8 cellular contexts compared by ENCODE assay signal in genomic region chr7:100126931-100127865, GRCh38. TPM values are rescaled to one million over a fixed set of nuclear protein-coding genes. Genes with fewer than 3 reads are reported as not detected.
DNase-seq lines count a peak whose midpoint lies in the region; ATAC-seq and TF ChIP-seq lines count a peak whose summit lies in the region.

Gene MBLAC1 (plus strand): TSS chr7:100126967. CDS start chr7:100127396, 429 bp downstream.

- no peaks in the 10 kb centered on the region for H3K36me3 ChIP-seq in ACC112 (ENCODE audit: insufficient read depth, low read length)

- H3K27ac ChIP-seq in ACC112 (ENCODE audit: low read depth, low read length) = peak within 1 kb of the TSS; percentile 92

- ATAC-seq in GM18870 (IDR thresholded peaks at IDR 0.05; ENCODE audit: unreplicated experiment) (peak; percentile 44), HG03139 (IDR thresholded peaks at IDR 0.05; ENCODE audit: unreplicated experiment) (peak; percentile 51), activated B cell treated with CpG ODN at 0.5 μM for 24 hours (ENCODE audit: low read depth) (peak; percentile 85)

- no peaks in the 10 kb centered on the region for H3K27me3 Mint-ChIP-seq in activated B cell treated with CpG ODN at 0.5 μM for 24 hours

- no peaks in the 10 kb centered on the region for H3K27me3 ChIP-seq in ACC112 (ENCODE audit: insufficient read depth, low read length)

- peaks cover 10% of the 10 kb centered on the region for H3K36me3 Mint-ChIP-seq in activated B cell treated with CpG ODN at 0.5 μM for 24 hours (ENCODE audit: low read depth)

- H3K4me3 ChIP-seq in ACC112 (ENCODE audit: low read depth, low read length) = peak within 1 kb of the TSS; percentile 85
- H3K4me3 ChIP-seq in cardiac fibroblast (replicated peaks in 1 of 2; ENCODE audit: low read depth in 2 of 2, low read length in 2 of 2) = peak within 1 kb of the TSS; percentile 88 to 97

- POLR2A ChIA-PET in activated B cell treated with CpG ODN at 0.5 μM for 24 hours (lab: Charles Lee) = interaction anchor here (0.6 to 2.9 kb wide), 18 partner anchors 13 to 309 kb away, joined by 3 to 49 read pairs (median 4); partner anchors contain the start of genes AP4M1, COPS6, GPC2 and LAMTOR4

- DNase-seq in NCI-H226 = peak; percentile 67
- peak; percentile 81 for DNase-seq in activated B cell treated with CpG ODN at 0.5 μM for 24 hours
- peak; percentile 95 to 97 for DNase-seq in cardiac fibroblast (ENCODE audit: low read depth in 2 of 2)
- DNase-seq in inferior parietal cortex (ENCODE audit: extremely low spot score) = peak; percentile 94
- peak; percentile 79 for DNase-seq in smooth muscle cell of the brain vasculature (ENCODE audit: low read depth, low spot score)

- peak within 1 kb of the TSS; percentile 100 for H3K27ac Mint-ChIP-seq in activated B cell treated with CpG ODN at 0.5 μM for 24 hours

- peaks cover 41% of the 10 kb centered on the region for H3K4me1 Mint-ChIP-seq in activated B cell treated with CpG ODN at 0.5 μM for 24 hours

- peak within 1 kb of the TSS; percentile 83 for H2AFZ ChIP-seq in ACC112 (ENCODE audit: low read length, unreplicated experiment)

- CTCF ChIA-PET in activated B cell treated with CpG ODN at 0.5 μM for 24 hours (lab: Charles Lee) = interaction anchor here (0.6 to 1.2 kb wide), 4 partner anchors 13 to 323 kb away, joined by 3 read pairs; no protein-coding TSS in a partner anchor

- intact Hi-C loops in activated B cell treated with CpG ODN at 0.5 μM for 24 hours (cut with micrococcal nuclease) = loop anchor here (1.0 to 2.0 kb wide), 10 partner anchors 8 to 309 kb away; partner anchors contain the start of genes CNPY4, GPC2, LAMTOR4 and MEPCE

- H3K79me2 ChIP-seq in ACC112 (ENCODE audit: control insufficient read depth, insufficient read depth, low read length, unreplicated experiment) = peaks cover 5% of the 10 kb centered on the region

- H3K4me1 ChIP-seq in ACC112 (ENCODE audit: control insufficient read depth, insufficient read depth, low read length, unreplicated experiment) = peaks cover 12% of the 10 kb centered on the region

- TF ChIP-seq CTCF in activated B cell treated with CpG ODN at 0.5 μM for 24 hours (IDR thresholded peaks at IDR 0.05) (no peak), cardiac fibroblast (IDR thresholded peaks at IDR 0.05; ENCODE audit: low read depth, low read length) (no peak)

- peak within 1 kb of the TSS; percentile 100 for H3K4me3 Mint-ChIP-seq in activated B cell treated with CpG ODN at 0.5 μM for 24 hours

- no peaks in the 10 kb centered on the region for H3K9me3 Mint-ChIP-seq in activated B cell treated with CpG ODN at 0.5 μM for 24 hours

RNA-seq across cellular contexts. Expression of gene MBLAC1, which starts in this region (rescaled TPM):
- total RNA-seq in activated B cell treated with CpG ODN at 0.5 μM for 24 hours = 1.9 and 2.2 TPM in 2 replicates

Comparison
In these comparisons a context has a peak if more than half of its experiments do, and no peak if none do; other contexts are left out.
1. Peak in every context shown above with its lines: DNase-seq, ATAC-seq, H3K4me3 ChIP-seq and H3K27ac ChIP-seq.